ENCODE assay signal across 6 cellular contexts in the genomic region with DNA sequence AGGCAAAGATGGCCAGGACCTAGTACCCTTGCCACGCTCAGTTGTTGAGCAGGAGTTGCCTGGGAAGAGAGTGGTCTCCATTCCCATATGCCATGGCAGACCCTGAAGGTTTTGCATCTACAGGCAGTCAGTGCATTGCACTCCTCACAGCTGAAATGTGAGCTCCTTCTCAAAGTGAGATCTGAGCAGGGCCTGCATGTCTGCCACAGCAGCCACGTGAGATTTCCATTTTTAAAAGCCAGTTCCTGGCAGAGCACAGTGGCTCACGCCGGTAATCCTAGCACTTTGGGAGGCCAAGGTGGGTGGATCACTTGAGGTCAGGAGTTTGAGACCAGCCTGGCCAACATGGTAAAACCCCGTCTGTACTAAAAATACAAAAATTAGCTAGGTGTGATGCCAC. TPM values are rescaled to one million over a fixed set of nuclear protein-coding genes. Genes with fewer than 3 reads are reported as not detected.
A peak's percentile ranks its signal among the peaks of the same experiment; 100 is the strongest.
DNase-seq lines count a peak whose midpoint lies in the region; ATAC-seq, FAIRE-seq and TF ChIP-seq lines count a peak whose summit lies in the region.
"Not testable (repeated sequence)": the region's sequence is repeated elsewhere in the genome, so short reads cannot be mapped to it uniquely, and the experiment has no call there.
"Had no signal": no experiment of that assay in that cellular context is flagged by ENCODE, and none has a peak within 500 bp of the region (broad histone marks: within the 10 kb centered on the region; RNA-seq: fewer than 3 reads in every experiment).

No MANE protein-coding gene starts in this region.

- TF ChIP-seq CTCF in GM12878 (IDR thresholded peaks at IDR 0.05 in 2 of 3, conservative IDR thresholded peaks at IDR 0.05 in 1 of 3; ENCODE audit: control insufficient read depth in 2 of 3, extremely low read depth in 1 of 3, insufficient read depth in 1 of 3, low read depth in 3 of 3, low read length in 3 of 3); osteoblast (IDR thresholded peaks at IDR 0.05; ENCODE audit: extremely low read depth, low read depth, low read length); gastrocnemius medialis (IDR thresholded peaks at IDR 0.05 in 4 of 5, conservative IDR thresholded peaks at IDR 0.05 in 1 of 5): not testable (repeated sequence)

- not testable (repeated sequence) for H3K79me1 ChIP-seq in mesenchymal stem cell (replicated peaks; ENCODE audit: low read length, poor library complexity, severe bottlenecking)

- not testable (repeated sequence) for H3K9me3 ChIP-seq in GM12878 (replicated peaks; ENCODE audit: control insufficient read depth, insufficient read depth, low read length); mesenchymal stem cell (ENCODE audit: control insufficient read depth, low read length); osteoblast (ENCODE audit: low read depth, low read length); gastrocnemius medialis

- POLR2A ChIA-PET in GM12878 (lab: Charles Lee) = not testable (repeated sequence)

- peak; percentile 44 for FAIRE-seq in GM12878 (lab: Jason Lieb, UNC)

- CTCF ChIA-PET in GM12878 (lab: Yijun Ruan, JAX) = not testable (repeated sequence)

- peak; percentile 6 for DNase-seq in NCI-H2107 treated with DMSO at 0.1 percent for 48 hours (lab: John Stamatoyannopoulos, UW; ENCODE audit: unreplicated experiment)
- not testable (repeated sequence) for DNase-seq in GM12878 (ENCODE audit: low read depth, low spot score); mesenchymal stem cell; osteoblast (ENCODE audit: insufficient read length, low spot score, missing footprints)
- peak; percentile 61 to 80 for DNase-seq in gastrocnemius medialis

- BruUV-seq in GM12878 (replicated peaks; lab: Mats Ljungman, UMichigan) = not testable (repeated sequence)

- H2BK120ac ChIP-seq in mesenchymal stem cell (ENCODE audit: low read depth, low read length) = not testable (repeated sequence)

- not testable (repeated sequence) for H2BK15ac ChIP-seq in mesenchymal stem cell (ENCODE audit: low read depth, poor library complexity, severe bottlenecking)

- not testable (repeated sequence) for H3K4me2 ChIP-seq in GM12878 (ENCODE audit: control insufficient read depth, insufficient read depth); mesenchymal stem cell (ENCODE audit: low read length, poor library complexity, severe bottlenecking); osteoblast (ENCODE audit: insufficient read depth, low read length)

- not testable (repeated sequence) for H3K4ac ChIP-seq in mesenchymal stem cell (ENCODE audit: low read depth in 1 of 2, low read length in 2 of 2)

- H4K8ac ChIP-seq in mesenchymal stem cell (ENCODE audit: low read length) = peak overlapping the region; percentile 36

- H2AK5ac ChIP-seq in mesenchymal stem cell (ENCODE audit: low read length, severe bottlenecking) = not testable (repeated sequence)

- not testable (repeated sequence) for TF ChIP-seq EP300 in GM12878 (IDR thresholded peaks at IDR 0.05; ENCODE audit: borderline replicate concordance in 1 of 2, control insufficient read depth in 1 of 2, low read depth in 2 of 2, low read length in 2 of 2)

- ATAC-seq in GM12878 = peak; percentile 47
- peak; percentile 90 to 92 for ATAC-seq in gastrocnemius medialis

- H3K23ac ChIP-seq in mesenchymal stem cell (ENCODE audit: low read length in 2 of 2) = not testable (repeated sequence)

- in situ Hi-C loops in GM12878 (cut with MboI); gastrocnemius medialis (cut with MboI; ENCODE audit: low sequenced_read_pairs in 4 of 4): not testable (repeated sequence)

- H4K20me1 ChIP-seq in GM12878 (ENCODE audit: control insufficient read depth, insufficient read depth); osteoblast (ENCODE audit: insufficient read depth, low read length): not testable (repeated sequence)

- SMC1A ChIA-PET in GM12878 (lab: Charles Lee; ENCODE audit: uncharacterized antibody, unreplicated experiment) = not testable (repeated sequence)

- H2BK12ac ChIP-seq in mesenchymal stem cell (ENCODE audit: low read length in 2 of 2) = not testable (repeated sequence)

- not testable (repeated sequence) for H3K36me3 ChIP-seq in GM12878 (ENCODE audit: control insufficient read depth in 2 of 2, insufficient read depth in 2 of 2, low read length in 1 of 2); mesenchymal stem cell (ENCODE audit: control insufficient read depth in 1 of 2, insufficient read depth in 2 of 2, low read depth in 1 of 2, low read length in 2 of 2); osteoblast (ENCODE audit: insufficient read depth, low read length); gastrocnemius medialis

- RAD21 ChIA-PET in GM12878 (lab: Charles Lee; ENCODE audit: unreplicated experiment) = not testable (repeated sequence)

- not testable (repeated sequence) for H3K27ac ChIP-seq in GM12878 (ENCODE audit: control insufficient read depth, insufficient read depth); mesenchymal stem cell (ENCODE audit: low read length, poor library complexity, severe bottlenecking); osteoblast (ENCODE audit: low read depth, low read length)
- peak overlapping the region; percentile 39 to 86 (median 80) for H3K27ac ChIP-seq in gastrocnemius medialis

- H3K4me3 ChIP-seq in GM12878; mesenchymal stem cell (ENCODE audit: insufficient read depth in 1 of 2, low read depth in 1 of 2, low read length in 2 of 2); osteoblast (ENCODE audit: insufficient read depth, low read length); gastrocnemius medialis: not testable (repeated sequence)

- 81% methylated on average over 5 of the region's 5 CpGs for WGBS in GM12878 (ENCODE audit: insufficient coverage, insufficient replicate concordance, low lambda C conversion rate, missing lambda C conversion rate)
- 83% methylated on average over 5 of the region's 5 CpGs for WGBS in mesenchymal stem cell

- H2BK5ac ChIP-seq in mesenchymal stem cell (ENCODE audit: low read depth, low read length, poor library complexity, severe bottlenecking) = not testable (repeated sequence)

- peak overlapping the region; percentile 3 for H2AFZ ChIP-seq in GM12878 (ENCODE audit: control insufficient read depth, low read depth, low read length)
- not testable (repeated sequence) for H2AFZ ChIP-seq in mesenchymal stem cell (ENCODE audit: low read depth, low read length)
- peak overlapping the region; percentile 35 for H2AFZ ChIP-seq in osteoblast (ENCODE audit: low read length)

- not testable (repeated sequence) for H3K27me3 ChIP-seq in GM12878 (replicated peaks in 1 of 2; ENCODE audit: control insufficient read depth in 2 of 2, insufficient read depth in 2 of 2, low read length in 1 of 2); mesenchymal stem cell (ENCODE audit: control insufficient read depth in 1 of 2, insufficient read depth in 1 of 2, low read length in 2 of 2); osteoblast (ENCODE audit: insufficient read depth, low read length); gastrocnemius medialis

- H3K9ac ChIP-seq in GM12878 (ENCODE audit: control insufficient read depth, insufficient read depth, low read length); mesenchymal stem cell (ENCODE audit: low read length): not testable (repeated sequence)

- not testable (repeated sequence) for H3K79me2 ChIP-seq in GM12878 (ENCODE audit: control insufficient read depth, insufficient read depth, low read length); osteoblast (ENCODE audit: insufficient read depth, low read length)

- not testable (repeated sequence) for H3K18ac ChIP-seq in mesenchymal stem cell (ENCODE audit: low read depth in 1 of 2, low read length in 2 of 2)

- not testable (repeated sequence) for H3K14ac ChIP-seq in mesenchymal stem cell (ENCODE audit: low read length in 2 of 2)

- TF ChIP-seq POLR2A in GM12878 (IDR thresholded peaks at IDR 0.05; ENCODE audit: low read depth, low read length); gastrocnemius medialis (IDR thresholded peaks at IDR 0.05): not testable (repeated sequence)

- intact Hi-C loops in GM12878 (cut with micrococcal nuclease; ENCODE audit: unreplicated experiment) = not testable (repeated sequence)
- intact Hi-C loops in gastrocnemius medialis (cut with DNase I; ENCODE audit: low total_unique reads) = loop anchor here (1.0 kb wide), 1 partner anchor 24 kb away; no protein-coding TSS in a partner anchor

- not testable (repeated sequence) for H3K4me1 ChIP-seq in GM12878 (ENCODE audit: control insufficient read depth, insufficient read depth, low read length); mesenchymal stem cell (ENCODE audit: control insufficient read depth, insufficient read depth, low read depth, low read length); osteoblast (ENCODE audit: insufficient read depth, low read length)
- H3K4me1 ChIP-seq in gastrocnemius medialis = peaks cover 0 to 18% of the 10 kb centered on the region in 2 donors

- not testable (repeated sequence) for H4K91ac ChIP-seq in mesenchymal stem cell (ENCODE audit: low read length)

- not testable (repeated sequence) for TF ChIP-seq RAD21 in GM12878 (IDR thresholded peaks at IDR 0.05; ENCODE audit: insufficient read depth, low read depth, low read length)

RNA-seq across cellular contexts. Expression of gene ANKRD44, which starts 33.4 kb away (rescaled TPM):
- total RNA-seq in GM12878 (2013; cell fraction: nucleolus; rRNA removed) = 363 and 399 TPM in 2 replicates
- total RNA-seq in GM12878 (2014; rRNA removed) = 63.7 and 65.1 TPM in 2 replicates
- 62.5 and 68.9 TPM in 2 replicates for total RNA-seq in GM12878 (2014; rRNA removed; fragmentation: Illumina TruSeq; extraction: Trizol)
- total RNA-seq in GM12878 (2021) = 93.8 and 96.3 TPM in 2 replicates
- 31.8 TPM for polyA plus RNA-seq in GM12878 (2011; ENCODE audit: low read depth)
- 96.4 and 99.1 TPM in 2 replicates for polyA plus RNA-seq in GM12878 (2011; rRNA removed)
- 228 and 306 TPM in 2 replicates for polyA plus RNA-seq in GM12878 (2011; cell fraction: cytosol; rRNA removed)
- polyA plus RNA-seq in GM12878 (2011; cell fraction: nucleus; rRNA removed) = 142 and 279 TPM in 2 replicates
- 26.9 and 39.0 TPM in 2 replicates for polyA plus RNA-seq in GM12878 (2012)
- 88.5 and 110 TPM in 2 replicates for polyA plus RNA-seq in GM12878 (2014; fragmentation: Illumina TruSeq; extraction: Trizol)
- 10 to 100 TPM; 19.1 to 29.1 TPM for polyA plus RNA-seq in GM12878 (2014; fragmentation: Nextera tagmentation; extraction: Ambion mirVana)
- polyA plus RNA-seq in GM12878 (2014; rRNA removed) = 41.8 and 56.8 TPM in 2 replicates
- polyA plus RNA-seq in GM12878 (2016; fragmentation: Nextera tagmentation; extraction: Ambion mirVana) = 10 to 100 TPM; 34.8 to 38.6 TPM
- polyA minus RNA-seq in GM12878 (2011; rRNA and poly(A)+ RNA removed) = 511 and 573 TPM in 2 replicates
- 75.6 and 115 TPM in 2 replicates for polyA minus RNA-seq in GM12878 (2011; cell fraction: cytosol; rRNA and poly(A)+ RNA removed)
- 178 and 239 TPM in 2 replicates for polyA minus RNA-seq in GM12878 (2011; cell fraction: nucleus; rRNA and poly(A)+ RNA removed)
- 2.4 TPM for polyA plus RNA-seq in mesenchymal stem cell (2013, experiment 1 of 2)
- polyA plus RNA-seq in mesenchymal stem cell (2013, experiment 2 of 2) = 2.8 TPM
- 44.5 and 56.3 TPM in 2 replicates for total RNA-seq in osteoblast
- 1 to 10 TPM; 1.8 to 6.3 (median 3.0) TPM for total RNA-seq in gastrocnemius medialis
- total RNA-seq: G401 had no signal
